ENCODE assay signal across 2 cellular contexts in genomic region chr5:177770646-177771045, GRCh38. TPM values are rescaled to one million over a fixed set of nuclear protein-coding genes. Genes with fewer than 3 reads are reported as not detected.
"Had no signal": no experiment of that assay in that cellular context is flagged by ENCODE, and none has a peak within 500 bp of the region (broad histone marks: within the 10 kb centered on the region; RNA-seq: fewer than 3 reads in every experiment).

No MANE protein-coding gene starts in this region.

RNA-seq across cellular contexts. Expression of gene FAM153A, which starts 12.1 kb away (rescaled TPM):
- total RNA-seq: NCI-H460, PC-9 had no signal
